In genomic region chr2:162221064-162221463, GRCh38 we compare ENCODE assay signal across 9 cellular contexts. TPM values are rescaled to one million over a fixed set of nuclear protein-coding genes. Genes with fewer than 3 reads are reported as not detected.
DNase-seq lines count a peak whose midpoint lies in the region; ATAC-seq, FAIRE-seq and TF ChIP-seq lines count a peak whose summit lies in the region.
"Had no signal": no experiment of that assay in that cellular context is flagged by ENCODE, and none has a peak within 500 bp of the region (broad histone marks: within the 10 kb centered on the region; RNA-seq: fewer than 3 reads in every experiment).

No MANE protein-coding gene starts in this region.

- no peak for TF ChIP-seq POLR2A in body of pancreas (IDR thresholded peaks at IDR 0.05)

- H3K9me3 ChIP-seq in body of pancreas = no peaks in the 10 kb centered on the region

- H3K27me3 Mint-ChIP-seq in immature natural killer cell (ENCODE audit: low read depth in 3 of 3) = peaks cover 2 to 7% (median 3%) of the 10 kb centered on the region in 3 donors

- ATAC-seq in GM21717 (IDR thresholded peaks at IDR 0.05; ENCODE audit: unreplicated experiment) (peak; percentile 95), body of pancreas (peak; percentile 94)

- FAIRE-seq in TTC549 (lab: Jason Lieb, UNC) = peak; percentile 48

- no peak overlapping the region for H3K27ac ChIP-seq in body of pancreas
- H3K27ac ChIP-seq: epithelial cell of prostate had no signal

- no peak overlapping the region for H3K4me3 Mint-ChIP-seq in immature natural killer cell

- no peaks in the 10 kb centered on the region for H3K36me3 Mint-ChIP-seq in immature natural killer cell

- no peaks in the 10 kb centered on the region for H3K4me1 Mint-ChIP-seq in immature natural killer cell

- 23 to 27% methylated on average over 10 to 11 of the region's 11 CpGs for WGBS in body of pancreas, 2 donors

- DNase-seq in GDM1 (lab: John Stamatoyannopoulos, UW) (peak; percentile 28), body of pancreas (peak; percentile 63 to 78 (median 71)), immature natural killer cell (peak; percentile 30 to 54 (median 38)), NCI-H1930 (lab: John Stamatoyannopoulos, UW) (no peak)
- peak; percentile 68 to 71 for DNase-seq in stimulated activated CD4-positive, alpha-beta T cell treated with anti-CD3 and anti-CD28 coated beads, Interleukin-2, amount 100 ng/mL, for 24 hours

- H3K27me3 ChIP-seq in body of pancreas = no peaks in the 10 kb centered on the region

- peak; percentile 78 for TF ChIP-seq RAD21 in Ishikawa (IDR thresholded peaks at IDR 0.05; ENCODE audit: low read depth)

- no peaks in the 10 kb centered on the region for H3K4me1 ChIP-seq in body of pancreas

- peak; percentile 73 to 88 (median 80) for TF ChIP-seq CTCF in body of pancreas (IDR thresholded peaks at IDR 0.05)

- TF ChIP-seq EP300 in Ishikawa (IDR thresholded peaks at IDR 0.05; ENCODE audit: borderline replicate concordance) = no peak

- H3K4me3 ChIP-seq in body of pancreas = no peak overlapping the region

- intact Hi-C loops in body of pancreas (cut with DNase I) = loop anchor here (5.0 kb wide), 1 partner anchor 76 kb away; no protein-coding TSS in a partner anchor

- no peaks in the 10 kb centered on the region for H3K36me3 ChIP-seq in body of pancreas (replicated peaks in 1 of 2; ENCODE audit: insufficient read depth in 1 of 2, low read depth in 2 of 2)

- no peaks in the 10 kb centered on the region for H3K9me3 Mint-ChIP-seq in immature natural killer cell

- no peak overlapping the region for H3K27ac Mint-ChIP-seq in immature natural killer cell

TF ChIP-seq in Ishikawa, 13 proteins besides CTCF, POLR2A, EP300 and RAD21:
- TF ChIP-seq, protein P1, sequence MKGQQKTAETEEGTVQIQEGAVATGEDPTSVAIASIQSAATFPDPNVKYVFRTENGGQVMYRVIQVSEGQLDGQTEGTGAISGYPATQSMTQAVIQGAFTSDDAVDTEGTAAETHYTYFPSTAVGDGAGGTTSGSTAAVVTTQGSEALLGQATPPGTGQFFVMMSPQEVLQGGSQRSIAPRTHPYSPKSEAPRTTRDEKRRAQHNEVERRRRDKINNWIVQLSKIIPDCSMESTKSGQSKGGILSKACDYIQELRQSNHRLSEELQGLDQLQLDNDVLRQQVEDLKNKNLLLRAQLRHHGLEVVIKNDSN (IDR thresholded peaks at IDR 0.05) = no peak
- TF ChIP-seq TAF1 (IDR thresholded peaks at IDR 0.05; ENCODE audit: low read depth) (no peak), YY1 (IDR thresholded peaks at IDR 0.05; ENCODE audit: low read depth) (no peak), EGR1 (IDR thresholded peaks at IDR 0.05) (no peak), REST (IDR thresholded peaks at IDR 0.05; ENCODE audit: low read depth) (no peak)

RNA-seq across cellular contexts. Expression of gene FAP, which starts 22.2 kb away (rescaled TPM):
- total RNA-seq in body of pancreas = 1 to 10 TPM; 2.3 to 4.2 TPM
- not detected for polyA plus RNA-seq in immature natural killer cell

Comparison
In these comparisons a context has a peak if more than half of its experiments do, and no peak if none do; other contexts are left out.
1. DNase-seq: peak in GDM1 (single experiment), body of pancreas (4 of 4), immature natural killer cell (3 of 3) and stimulated activated CD4-positive, alpha-beta T cell treated with anti-CD3 and anti-CD28 coated beads, Interleukin-2, amount 100 ng/mL, for 24 hours (2 of 2); none in NCI-H1930 (0 of 2).